Comparison of ENCODE assay signal across 13 cellular contexts in genomic region chrX:154093965-154094364, GRCh38. TPM values are rescaled to one million over a fixed set of nuclear protein-coding genes. Genes with fewer than 3 reads are reported as not detected.
DNase-seq lines count a peak whose midpoint lies in the region; ATAC-seq and TF ChIP-seq lines count a peak whose summit lies in the region.
"Had no signal": no experiment of that assay in that cellular context is flagged by ENCODE, and none has a peak within 500 bp of the region (broad histone marks: within the 10 kb centered on the region; RNA-seq: fewer than 3 reads in every experiment).

No MANE protein-coding gene starts in this region.

- no peak for TF ChIP-seq POLR2A in thyroid gland (IDR thresholded peaks at IDR 0.05)

- ATAC-seq in HG03378 (IDR thresholded peaks at IDR 0.05; ENCODE audit: unreplicated experiment) (no peak), HG03039 (IDR thresholded peaks at IDR 0.05; ENCODE audit: unreplicated experiment) (no peak)

- no peak overlapping the region for H3K27ac ChIP-seq in DOHH2 (ENCODE audit: low read depth, low read length)
- H3K27ac ChIP-seq in SU-DHL-6 (ENCODE audit: low read depth, low read length): no peak overlapping the region
- H3K27ac ChIP-seq in neutrophil: peak overlapping the region; percentile 93
- H3K27ac ChIP-seq in thyroid gland: no peak overlapping the region
- H3K27ac ChIP-seq: SJCRH30 had no signal

- no peaks in the 10 kb centered on the region for H3K9me3 ChIP-seq in DOHH2 (ENCODE audit: control insufficient read depth, insufficient read depth, low read length)
- no peaks in the 10 kb centered on the region for H3K9me3 ChIP-seq in SU-DHL-6 (ENCODE audit: insufficient read depth, low read length)
- no peaks in the 10 kb centered on the region for H3K9me3 ChIP-seq in endocrine pancreas (ENCODE audit: control insufficient read depth, low read length)
- H3K9me3 ChIP-seq in neutrophil: no peaks in the 10 kb centered on the region
- H3K9me3 ChIP-seq in thyroid gland: no peaks in the 10 kb centered on the region
- H3K9me3 ChIP-seq: SJCRH30 had no signal

- H2AFZ ChIP-seq in SU-DHL-6 (ENCODE audit: low read depth, low read length, severe bottlenecking): no peak overlapping the region

- DNase-seq in thyroid gland: no peak
- no peak for DNase-seq in DMS 273 treated with DMSO at 0.1 percent for 48 hours (lab: John Stamatoyannopoulos, UW)
- DNase-seq: activated CD4-positive, alpha-beta T cell treated with anti-CD3 and anti-CD28 coated beads, Interleukin-2, amount 50 U/mL, for 4 hours; foreskin melanocyte; SJCRH30 had no signal

- H3F3A ChIP-seq in DOHH2 (ENCODE audit: control insufficient read depth, insufficient read depth) (no peaks in the 10 kb centered on the region), SU-DHL-6 (ENCODE audit: insufficient read depth) (no peaks in the 10 kb centered on the region)

- H3K79me2 ChIP-seq in DOHH2 (ENCODE audit: control insufficient read depth, low read length): peaks cover 79% of the 10 kb centered on the region
- H3K79me2 ChIP-seq in SU-DHL-6 (ENCODE audit: insufficient read depth, low read length): peaks cover 78% of the 10 kb centered on the region

- H3K36me3 ChIP-seq in DOHH2 (ENCODE audit: control insufficient read depth, low read length) (peaks cover 28% of the 10 kb centered on the region), SU-DHL-6 (ENCODE audit: low read length) (no peaks in the 10 kb centered on the region), endocrine pancreas (ENCODE audit: control insufficient read depth, insufficient read depth, low read length) (no peaks in the 10 kb centered on the region), neutrophil (peaks cover 9% of the 10 kb centered on the region), thyroid gland (no peaks in the 10 kb centered on the region)
- H3K36me3 ChIP-seq: SJCRH30 had no signal

- H3K27me3 ChIP-seq in DOHH2 (ENCODE audit: control insufficient read depth, low read length): no peaks in the 10 kb centered on the region
- H3K27me3 ChIP-seq in SU-DHL-6 (ENCODE audit: low read length): no peaks in the 10 kb centered on the region
- no peaks in the 10 kb centered on the region for H3K27me3 ChIP-seq in endocrine pancreas (ENCODE audit: control insufficient read depth, insufficient read depth, low read length)
- no peaks in the 10 kb centered on the region for H3K27me3 ChIP-seq in neutrophil
- H3K27me3 ChIP-seq in thyroid gland: no peaks in the 10 kb centered on the region
- H3K27me3 ChIP-seq: SJCRH30 had no signal

- H4K20me1 ChIP-seq in DOHH2 (ENCODE audit: control insufficient read depth, insufficient read depth, low read depth, low read length) (peaks cover 8% of the 10 kb centered on the region; the same call in 1 of the 2 replicates), SU-DHL-6 (ENCODE audit: low read depth, low read length) (0 out of 2 replicates have a peak, but pooled peaks cover 10% of the 10 kb centered on the region)

- intact Hi-C loops in thyroid gland (cut with DNase I): no loop called here

- H3K4me3 ChIP-seq in DOHH2 (ENCODE audit: low read length): no peak overlapping the region
- no peak overlapping the region for H3K4me3 ChIP-seq in SU-DHL-6 (ENCODE audit: insufficient read depth, low read length, poor library complexity, severe bottlenecking)
- peak overlapping the region; percentile 35 for H3K4me3 ChIP-seq in endocrine pancreas (ENCODE audit: control insufficient read depth, insufficient read depth, low read length)
- no peak overlapping the region for H3K4me3 ChIP-seq in neutrophil (ENCODE audit: low read depth in 1 of 2, low read length in 1 of 2)
- H3K4me3 ChIP-seq in thyroid gland (replicated peaks in 1 of 3): no peak overlapping the region
- H3K4me3 ChIP-seq: SJCRH30 had no signal

- no peak for TF ChIP-seq CTCF in DOHH2 (IDR thresholded peaks at IDR 0.05; ENCODE audit: low read depth, low read length, poor library complexity, severe bottlenecking)
- TF ChIP-seq CTCF in SU-DHL-6 (IDR thresholded peaks at IDR 0.05; ENCODE audit: insufficient read depth, low read length, poor library complexity, severe bottlenecking): no peak
- no peak for TF ChIP-seq CTCF in neutrophil (IDR thresholded peaks at IDR 0.05)
- no peak for TF ChIP-seq CTCF in thyroid gland (IDR thresholded peaks at IDR 0.05)

- H3K4me2 ChIP-seq in DOHH2 (ENCODE audit: low read length) (peak overlapping the region; percentile 86), SU-DHL-6 (ENCODE audit: low read depth, low read length, poor library complexity, severe bottlenecking) (peak overlapping the region; percentile 90)

- H3K9me2 ChIP-seq in DOHH2 (replicated peaks; ENCODE audit: control insufficient read depth, low read length): no peaks in the 10 kb centered on the region
- H3K9me2 ChIP-seq in SU-DHL-6 (replicated peaks; ENCODE audit: insufficient read depth, low read length): no peaks in the 10 kb centered on the region

- H3K9ac ChIP-seq in SU-DHL-6 (ENCODE audit: low read length) (no peak overlapping the region), endocrine pancreas (ENCODE audit: control insufficient read depth, insufficient read depth, low read length) (no peak overlapping the region)

- 51 to 60% methylated on average over 5 of the region's 5 CpGs for WGBS in thyroid gland, 2 donors

- H3K4me1 ChIP-seq in DOHH2 (ENCODE audit: control insufficient read depth, low read length): peaks cover 39% of the 10 kb centered on the region
- H3K4me1 ChIP-seq in endocrine pancreas (ENCODE audit: control insufficient read depth, insufficient read depth, low read length): no peaks in the 10 kb centered on the region
- peaks cover 34 to 41% of the 10 kb centered on the region in 2 experiments for H3K4me1 ChIP-seq in neutrophil (ENCODE audit: control insufficient read depth in 1 of 2, insufficient read depth in 1 of 2, low read depth in 1 of 2, low read length in 1 of 2)
- H3K4me1 ChIP-seq in thyroid gland: peaks cover 12 to 17% of the 10 kb centered on the region in 2 donors
- H3K4me1 ChIP-seq: SJCRH30 had no signal

RNA-seq across cellular contexts. Expression of gene MECP2, which starts 3.6 kb away (rescaled TPM):
- total RNA-seq in thyroid gland: 10 to 100 TPM; 47.7 to 93.3 (median 61.1) TPM

RNA-seq across cellular contexts. Expression of gene OPN1LW, which starts 50.1 kb away (rescaled TPM):
- total RNA-seq in thyroid gland: not detected
- total RNA-seq: liver, M059J, SJCRH30 had no signal
